Comparison of ENCODE assay signal across 17 cellular contexts in the genomic region with DNA sequence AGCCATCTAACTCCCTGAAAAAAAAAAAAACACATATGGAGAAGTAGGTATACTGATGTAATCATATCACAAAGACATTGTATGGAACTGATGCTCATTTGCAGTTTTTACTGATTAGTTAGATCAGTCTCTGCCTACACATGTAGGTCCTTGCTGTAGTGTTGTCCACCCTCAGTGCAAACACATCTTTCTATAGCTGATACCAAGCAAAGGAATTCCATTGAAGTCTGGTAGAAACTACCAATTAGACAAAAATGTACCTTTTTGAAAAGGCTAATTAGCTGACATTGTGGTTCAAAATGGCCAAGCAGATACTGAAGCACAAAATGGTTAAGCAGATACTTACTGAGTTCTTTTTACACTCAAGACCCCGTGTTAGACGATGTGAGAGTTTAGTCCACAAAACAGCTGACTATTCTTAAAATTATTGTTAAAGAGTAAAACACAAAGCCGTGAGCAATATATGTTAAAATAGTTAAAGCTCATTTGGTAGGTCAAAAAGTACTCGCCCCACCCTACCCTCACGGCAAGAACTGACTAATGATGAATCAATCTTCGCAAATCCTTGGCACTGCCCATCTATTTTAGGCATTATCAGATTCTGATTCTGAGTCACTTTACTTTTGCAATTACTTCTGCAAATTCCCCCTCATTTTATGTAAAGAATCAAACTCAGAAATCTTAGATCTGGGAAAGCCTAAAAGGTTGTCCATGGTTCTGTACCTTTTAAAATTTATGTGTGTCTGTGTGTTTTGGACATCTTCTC. TPM values are rescaled to one million over a fixed set of nuclear protein-coding genes. Genes with fewer than 3 reads are reported as not detected.
DNase-seq lines count a peak whose midpoint lies in the region; ATAC-seq, FAIRE-seq and TF ChIP-seq lines count a peak whose summit lies in the region.
"Had no signal": no experiment of that assay in that cellular context is flagged by ENCODE, and none has a peak within 500 bp of the region (broad histone marks: within the 10 kb centered on the region; RNA-seq: fewer than 3 reads in every experiment).

No MANE protein-coding gene starts in this region.

- no peaks in the 10 kb centered on the region for H3K79me2 ChIP-seq in endothelial cell of umbilical vein (ENCODE audit: control insufficient read depth, insufficient read depth, low read length)

- H4K20me1 ChIP-seq in endothelial cell of umbilical vein (replicated peaks; ENCODE audit: control insufficient read depth, extremely low read depth, insufficient read depth, low read length) = no peaks in the 10 kb centered on the region

- TF ChIP-seq CTCF in endothelial cell of umbilical vein (IDR thresholded peaks at IDR 0.05; ENCODE audit: extremely low read depth in 1 of 2, insufficient read depth in 1 of 2, low read depth in 1 of 2, low read length in 2 of 2) = no peak

- dilution Hi-C loops in endothelial cell of umbilical vein (cut with MboI; ENCODE audit: extremely low pct_ligation_motif_present, low sequenced_read_pairs) = no loop called here

- POLR2A ChIA-PET in endothelial cell of umbilical vein (lab: Charles Lee) = no interaction called here

- ATAC-seq in GM18520 (IDR thresholded peaks at IDR 0.05; ENCODE audit: unreplicated experiment) (peak; percentile 48), GM21619 (IDR thresholded peaks at IDR 0.05; ENCODE audit: unreplicated experiment) (no peak), GM18517 (IDR thresholded peaks at IDR 0.05; ENCODE audit: unreplicated experiment) (no peak)
- ATAC-seq: K562; left lobe of liver; sciatic nerve; stimulated activated naive CD8-positive, alpha-beta T cell treated with anti-CD3 and anti-CD28 coated beads, Interleukin-15, Interleukin-2, amounts not matched to agents 100 U/mL and 50 U/mL, for 24 hours had no signal

- H3K27me3 ChIP-seq in endothelial cell of umbilical vein (ENCODE audit: control insufficient read depth in 2 of 2, insufficient read depth in 2 of 2, low read length in 2 of 2) = no peaks in the 10 kb centered on the region

- H2AFZ ChIP-seq in endothelial cell of umbilical vein (ENCODE audit: low read depth, low read length) = peak overlapping the region; percentile 42

- H3K36me3 ChIP-seq in endothelial cell of umbilical vein (ENCODE audit: control insufficient read depth in 2 of 2, extremely low read depth in 1 of 2, insufficient read depth in 2 of 2, low read length in 2 of 2) = no peaks in the 10 kb centered on the region

- peaks cover 36% of the 10 kb centered on the region for H3K4me1 ChIP-seq in endothelial cell of umbilical vein (ENCODE audit: control insufficient read depth, extremely low read depth, insufficient read depth, low read length)

- TSS peak; percentile 95 for BruUV-seq in endothelial cell of umbilical vein (replicated peaks; lab: Mats Ljungman, UMichigan)

- H3K4me3 ChIP-seq in endothelial cell of umbilical vein (replicated peaks in 1 of 3; ENCODE audit: insufficient read depth in 1 of 3, low read depth in 1 of 3, low read length in 3 of 3) (no peak overlapping the region), skeletal muscle cell (ENCODE audit: low read depth, low read length) (no peak overlapping the region)
- H3K4me3 ChIP-seq: K562 had no signal

- H3K4me2 ChIP-seq in endothelial cell of umbilical vein (ENCODE audit: insufficient read depth, low read length) = peak overlapping the region; percentile 47

- peak; percentile 67 for FAIRE-seq in endothelial cell of umbilical vein (lab: Jason Lieb, UNC)
- FAIRE-seq: G401.6, K562 had no signal

- H3K9me3 ChIP-seq in endothelial cell of umbilical vein (replicated peaks; ENCODE audit: control insufficient read depth, insufficient read depth, low read length) = no peaks in the 10 kb centered on the region

- peak overlapping the region; percentile 44 for H3K27ac ChIP-seq in endothelial cell of umbilical vein (ENCODE audit: insufficient read depth, low read depth, low read length)

- intact Hi-C loops in endothelial cell of umbilical vein (cut with micrococcal nuclease) = loop anchor here (2.0 kb wide), 1 partner anchor 43 kb away; no protein-coding TSS in a partner anchor

- peak; percentile 80 for DNase-seq in NCI-H460 (ENCODE audit: extremely low read depth, low read depth)
- DNase-seq in endothelial cell of umbilical vein (ENCODE audit: low read depth, low spot score) = peak; percentile 38
- DNase-seq in skeletal muscle cell (ENCODE audit: low read depth) = peak; percentile 28
- DNase-seq in NCI-H1694 treated with DMSO at 0.1 percent for 48 hours (lab: John Stamatoyannopoulos, UW) = no peak
- DNase-seq: activated CD4-positive, alpha-beta memory T cell treated with anti-CD3 and anti-CD28 coated beads, Interleukin-2, amount 10 ng/mL, durations not matched to agents 7 days and 5 days; activated effector memory CD4-positive, alpha-beta T cell treated with Interleukin-2 at 50 U/mL for 16 hours; NCI-H146; NCI-H526; stimulated activated naive CD8-positive, alpha-beta T cell treated with anti-CD3 and anti-CD28 coated beads, Interleukin-15, Interleukin-2, amounts not matched to agents 100 U/mL and 50 U/mL, for 24 hours; T-helper 9 cell had no signal

- CTCF ChIA-PET in endothelial cell of umbilical vein (lab: Charles Lee) = interaction anchor here (1.1 kb wide), 1 partner anchor 173 kb away, joined by 3 read pairs; no protein-coding TSS in a partner anchor

- no peaks in the 10 kb centered on the region for H3K9me1 ChIP-seq in endothelial cell of umbilical vein (replicated peaks; ENCODE audit: control insufficient read depth, extremely low read depth, insufficient read depth, low read length)

- H3K9ac ChIP-seq in endothelial cell of umbilical vein (replicated peaks; ENCODE audit: extremely low read depth, insufficient read depth, low read length) = peak overlapping the region; percentile 14

- no peak for TF ChIP-seq POLR2A in endothelial cell of umbilical vein (IDR thresholded peaks at IDR 0.05; ENCODE audit: low read depth, low read length)

TF ChIP-seq in endothelial cell of umbilical vein, 7 proteins besides CTCF, POLR2A, EP300 and RAD21:
- TF ChIP-seq FOS (IDR thresholded peaks at IDR 0.05; ENCODE audit: borderline replicate concordance, insufficient read depth, low read length) (peak; percentile 79), GATA2 (IDR thresholded peaks at IDR 0.05; ENCODE audit: insufficient read depth, insufficient read length, low read depth, low read length) (peak; percentile 81), MAX (IDR thresholded peaks at IDR 0.05; ENCODE audit: insufficient read depth, insufficient read length) (no peak), JUN (IDR thresholded peaks at IDR 0.05; ENCODE audit: borderline replicate concordance, insufficient read depth, insufficient read length, low read depth) (peak; percentile 26)

RNA-seq across cellular contexts. Expression of gene COL4A6, which starts 40.4 kb away (rescaled TPM):
- 157 and 177 TPM in 2 replicates for total RNA-seq in NCI-H460 (2014; rRNA removed; shearing (Covaris generic))
- polyA plus RNA-seq in NCI-H460 (2014; cell fraction: nucleus; rRNA removed) = 175 and 212 TPM in 2 replicates
- 0.49 and 0.92 TPM in 2 replicates for total RNA-seq in endothelial cell of umbilical vein
- 0.33 and 0.62 TPM in 2 replicates for polyA plus RNA-seq in endothelial cell of umbilical vein
- 0.80 and 0.89 TPM in 2 replicates for polyA plus RNA-seq in endothelial cell of umbilical vein (2011; cell fraction: cytosol; rRNA removed)
- 2.7 and 3.1 TPM in 2 replicates for polyA plus RNA-seq in endothelial cell of umbilical vein (2011; cell fraction: nucleus; rRNA removed)
- 2.0 and 2.6 TPM in 2 replicates for polyA plus RNA-seq in endothelial cell of umbilical vein (2012)
- polyA minus RNA-seq in endothelial cell of umbilical vein = 0.70 and 0.75 TPM in 2 replicates
- 19.7 TPM for polyA minus RNA-seq in endothelial cell of umbilical vein (2011; cell fraction: cytosol; rRNA and poly(A)+ RNA removed)
- 0.82 and 1.9 TPM in 2 replicates for polyA minus RNA-seq in endothelial cell of umbilical vein (2011; cell fraction: nucleus; rRNA and poly(A)+ RNA removed)
- total RNA-seq: activated CD4-positive, alpha-beta memory T cell treated with anti-CD3 and anti-CD28 coated beads, Interleukin-2, amount 10 ng/mL, durations not matched to agents 7 days and 5 days had no signal
- polyA plus RNA-seq: K562 had no signal

RNA-seq across cellular contexts. Expression of gene COL4A5, which starts 41.8 kb away (rescaled TPM):
- 193 and 211 TPM in 2 replicates for total RNA-seq in NCI-H460 (2014; rRNA removed; shearing (Covaris generic))
- polyA plus RNA-seq in NCI-H460 (2014; cell fraction: nucleus; rRNA removed) = 416 and 585 TPM in 2 replicates
- total RNA-seq in endothelial cell of umbilical vein = 15.4 and 28.1 TPM in 2 replicates
- polyA plus RNA-seq in endothelial cell of umbilical vein = 27.9 and 28.8 TPM in 2 replicates
- polyA plus RNA-seq in endothelial cell of umbilical vein (2011; cell fraction: cytosol; rRNA removed) = 18.7 and 21.3 TPM in 2 replicates
- polyA plus RNA-seq in endothelial cell of umbilical vein (2011; cell fraction: nucleus; rRNA removed) = 116 and 148 TPM in 2 replicates
- 36.2 and 40.3 TPM in 2 replicates for polyA plus RNA-seq in endothelial cell of umbilical vein (2012)
- 44.0 and 46.5 TPM in 2 replicates for polyA minus RNA-seq in endothelial cell of umbilical vein
- polyA minus RNA-seq in endothelial cell of umbilical vein (2011; cell fraction: cytosol; rRNA and poly(A)+ RNA removed) = 23.7 TPM
- polyA minus RNA-seq in endothelial cell of umbilical vein (2011; cell fraction: nucleus; rRNA and poly(A)+ RNA removed) = 44.4 and 65.6 TPM in 2 replicates
- total RNA-seq: activated CD4-positive, alpha-beta memory T cell treated with anti-CD3 and anti-CD28 coated beads, Interleukin-2, amount 10 ng/mL, durations not matched to agents 7 days and 5 days had no signal

Comparison
In these comparisons a context has a peak if more than half of its experiments do, and no peak if none do; other contexts are left out.
1. RNA of gene COL4A6, which starts 40.4 kb away (total RNA-seq): 157 to 177 TPM in NCI-H460; 0.49 to 0.92 TPM in endothelial cell of umbilical vein; every median in the first group is over 10 times any median in the second.